Comparison of ENCODE assay signal across 2 cellular contexts in the genomic region with DNA sequence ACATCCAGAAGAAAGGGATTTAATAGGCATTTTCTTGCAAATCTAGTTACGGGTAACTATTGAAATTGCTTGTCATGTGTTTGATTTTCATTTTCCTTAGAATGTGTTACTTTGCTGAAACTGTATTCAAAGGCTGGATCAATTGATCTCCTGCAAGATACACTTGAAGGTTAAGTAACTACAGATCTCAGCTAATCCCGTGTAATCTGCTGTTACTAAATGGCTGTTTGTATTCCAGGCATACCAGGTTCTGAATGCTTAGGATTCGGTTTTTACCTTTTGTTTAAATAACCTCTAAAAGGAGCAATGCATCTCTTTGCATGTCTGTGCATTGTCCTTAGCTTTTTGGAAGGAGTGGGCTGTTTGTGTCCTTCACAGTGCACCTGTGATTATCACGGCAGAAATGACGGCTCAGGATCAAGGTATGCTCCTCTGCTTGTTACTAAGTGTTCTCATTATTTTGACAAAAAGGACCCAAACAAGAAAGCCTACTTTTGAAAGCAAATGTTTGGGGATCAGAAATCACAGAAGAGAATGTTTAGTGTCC.
TF ChIP-seq lines count a peak whose summit lies in the region.

A gene with protein sequence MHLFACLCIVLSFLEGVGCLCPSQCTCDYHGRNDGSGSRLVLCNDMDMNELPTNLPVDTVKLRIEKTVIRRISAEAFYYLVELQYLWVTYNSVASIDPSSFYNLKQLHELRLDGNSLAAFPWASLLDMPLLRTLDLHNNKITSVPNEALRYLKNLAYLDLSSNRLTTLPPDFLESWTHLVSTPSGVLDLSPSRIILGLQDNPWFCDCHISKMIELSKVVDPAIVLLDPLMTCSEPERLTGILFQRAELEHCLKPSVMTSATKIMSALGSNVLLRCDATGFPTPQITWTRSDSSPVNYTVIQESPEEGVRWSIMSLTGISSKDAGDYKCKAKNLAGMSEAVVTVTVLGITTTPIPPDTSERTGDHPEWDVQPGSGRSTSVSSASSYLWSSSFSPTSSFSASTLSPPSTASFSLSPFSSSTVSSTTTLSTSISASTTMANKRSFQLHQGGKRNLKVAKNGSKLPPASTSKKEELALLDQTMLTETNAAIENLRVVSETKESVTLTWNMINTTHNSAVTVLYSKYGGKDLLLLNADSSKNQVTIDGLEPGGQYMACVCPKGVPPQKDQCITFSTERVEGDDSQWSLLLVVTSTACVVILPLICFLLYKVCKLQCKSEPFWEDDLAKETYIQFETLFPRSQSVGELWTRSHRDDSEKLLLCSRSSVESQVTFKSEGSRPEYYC (plus strand): TSS at position 212 of the 547 bp plus-strand sequence. CDS start 95 bp downstream, at position 307.

TF ChIP-seq in GM23338, 12 proteins besides CTCF, POLR2A, EP300 and RAD21:
- no peak for TF ChIP-seq ZNF331 (CRISPR knock-in tag; IDR thresholded peaks at IDR 0.05; ENCODE audit: low read depth)

TF ChIP-seq in K562, 482 proteins besides CTCF, POLR2A, EP300 and RAD21:
- TF ChIP-seq KHSRP (IDR thresholded peaks at IDR 0.05) (no peak), EZH2 (IDR thresholded peaks at IDR 0.05; ENCODE audit: borderline replicate concordance, low read depth, low read length) (0 out of 2 replicates have a peak, but pooled peaks have one; percentile 58)
